15 cellular contexts compared by ENCODE assay signal in genomic region chr1:65762081-65762862, GRCh38. TPM values are rescaled to one million over a fixed set of nuclear protein-coding genes. Genes with fewer than 3 reads are reported as not detected.
DNase-seq lines count a peak whose midpoint lies in the region; ATAC-seq and TF ChIP-seq lines count a peak whose summit lies in the region.
"Had no signal": no experiment of that assay in that cellular context is flagged by ENCODE, and none has a peak within 500 bp of the region (broad histone marks: within the 10 kb centered on the region; RNA-seq: fewer than 3 reads in every experiment).

No MANE protein-coding gene starts in this region.

- peak overlapping the region; percentile 10; the same call in 1 of the 2 replicates for H3K4me3 ChIP-seq in BJ (ENCODE audit: low read depth, low read length)
- H3K4me3 ChIP-seq: left ventricle myocardium inferior, uterus had no signal

- no peaks in the 10 kb centered on the region for H3K27me3 ChIP-seq in BJ (ENCODE audit: control insufficient read depth, insufficient read depth, low read length)
- H3K27me3 ChIP-seq: uterus had no signal

- peak; percentile 91 for ATAC-seq in GM21390 (IDR thresholded peaks at IDR 0.05; ENCODE audit: unreplicated experiment)
- ATAC-seq in GM18907 (IDR thresholded peaks at IDR 0.05; ENCODE audit: unreplicated experiment): no peak

- peak; percentile 44 for DNase-seq in BJ (ENCODE audit: low read depth)
- peak; percentile 69 for DNase-seq in NCI-H226
- DNase-seq in foreskin melanocyte: peak; percentile 10
- no peak for DNase-seq in DMS 273 (lab: John Stamatoyannopoulos, UW; ENCODE audit: unreplicated experiment)
- no peak for DNase-seq in stimulated activated CD4-positive, alpha-beta T cell treated with anti-CD3 and anti-CD28 coated beads, Interleukin-1b, Interleukin-23, amount 100 ng/mL, for 48 hours
- no peak for DNase-seq in stimulated activated naive CD4-positive, alpha-beta T cell treated with Interleukin-2 at 50 U/mL for 16 hours (lab: John Stamatoyannopoulos, UW)
- DNase-seq: activated naive CD4-positive, alpha-beta T cell treated with anti-CD3 and anti-CD28 coated beads, Interleukin-2, amount 10 ng/mL, durations not matched to agents 7 days and 5 days; DMS53; Karpas-422; left ventricle myocardium inferior; RPMI8226; stimulated activated CD8-positive, alpha-beta memory T cell treated with anti-CD3 and anti-CD28 coated beads, Interleukin-4, amount 100 ng/mL, for 48 hours; uterus had no signal

- POLR2A ChIA-PET in BJ (lab: Charles Lee): no interaction called here

- TF ChIP-seq CTCF in BJ (IDR thresholded peaks at IDR 0.05; ENCODE audit: insufficient read depth, low read depth, low read length): no peak

- CTCF ChIA-PET in BJ (lab: Yijun Ruan, JAX): interaction anchor here (0.6 to 1.4 kb wide), 5 partner anchors 13 to 480 kb away, joined by 3 to 4 read pairs (median 3); no protein-coding TSS in a partner anchor

- H3K36me3 ChIP-seq in BJ (ENCODE audit: control insufficient read depth, insufficient read depth, low read length): no peaks in the 10 kb centered on the region
- H3K36me3 ChIP-seq: left ventricle myocardium inferior, uterus had no signal

RNA-seq across cellular contexts. Expression of gene PDE4B, which starts 30.4 kb away (rescaled TPM):
- polyA plus RNA-seq in BJ (2011; rRNA removed): 20.6 and 29.4 TPM in 2 replicates
- polyA minus RNA-seq in BJ (2011; rRNA and poly(A)+ RNA removed): 25.9 and 30.2 TPM in 2 replicates

Comparison
In these comparisons a context has a peak if more than half of its experiments do, and no peak if none do; other contexts are left out.
1. DNase-seq: peak in BJ (single experiment), NCI-H226 (single experiment) and foreskin melanocyte (single experiment); none in DMS 273 (single experiment), stimulated activated CD4-positive, alpha-beta T cell treated with anti-CD3 and anti-CD28 coated beads, Interleukin-1b, Interleukin-23, amount 100 ng/mL, for 48 hours (single experiment) and stimulated activated naive CD4-positive, alpha-beta T cell treated with Interleukin-2 at 50 U/mL for 16 hours (single experiment).